ENCODE assay signal across 8 cellular contexts in the genomic region with DNA sequence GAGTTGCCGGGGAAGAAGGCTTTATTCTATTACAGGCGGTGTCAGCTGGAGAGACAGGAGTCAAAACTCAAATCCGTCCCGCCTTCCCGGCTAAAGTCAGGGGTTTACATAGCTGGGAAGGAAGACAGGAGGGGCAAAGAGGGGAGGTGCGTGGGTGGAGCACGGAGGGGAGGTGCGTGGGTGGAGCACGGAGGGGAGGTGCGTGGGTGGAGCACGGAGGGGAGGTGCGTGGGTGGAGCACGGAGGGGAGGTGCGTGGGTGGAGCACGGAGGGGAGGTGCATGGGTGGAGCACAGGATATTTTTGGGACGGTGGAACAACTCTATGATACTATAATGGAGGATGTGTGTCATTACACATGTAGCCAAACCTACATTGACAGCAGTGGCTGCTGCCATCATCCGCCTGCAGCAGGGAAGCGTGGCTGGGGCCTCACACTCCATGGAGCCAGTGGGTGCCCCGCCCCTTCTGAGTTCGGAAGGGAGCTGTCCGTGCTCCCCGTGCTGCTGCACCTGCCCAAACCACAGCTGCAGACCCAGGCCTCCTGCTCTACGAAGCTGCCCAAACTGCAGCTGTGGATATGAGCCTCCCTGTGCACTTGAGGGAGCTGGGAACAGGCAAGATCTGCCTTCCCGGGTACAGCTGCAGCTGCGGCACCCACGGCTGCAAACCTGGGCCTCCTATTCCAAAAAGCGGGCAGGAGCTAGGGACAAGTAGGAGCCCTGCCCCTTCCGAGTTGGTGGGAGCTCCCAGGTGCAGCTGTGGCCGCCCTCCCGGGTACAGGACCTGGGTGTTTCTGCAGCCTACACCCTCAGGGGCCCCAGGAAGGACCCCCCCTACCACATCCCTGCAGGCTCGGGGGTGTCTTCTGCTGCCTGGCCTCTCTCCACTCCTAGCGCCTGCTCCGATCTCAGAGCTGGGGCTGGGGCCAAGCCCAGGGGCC.
DNase-seq lines count a peak whose midpoint lies in the region; ATAC-seq, FAIRE-seq and TF ChIP-seq lines count a peak whose summit lies in the region.

No MANE protein-coding gene starts in this region.

- H3K27me3 ChIP-seq in tibial artery = no peaks in the 10 kb centered on the region

- intact Hi-C loops in tibial artery (cut with DNase I; ENCODE audit: low total_unique reads) = no loop called here

- H3K27me3 Mint-ChIP-seq in activated T-helper 17 cell treated with anti-CD3 and anti-CD28 coated beads, Interleukin-2, amount 50 U/mL, for 72 hours = no peaks in the 10 kb centered on the region

- peak overlapping the region in 1 of 2 donors; percentile 53 for H3K27ac ChIP-seq in tibial artery

- peak; percentile 37 for ATAC-seq in activated T-helper 17 cell treated with anti-CD3 and anti-CD28 coated beads, Interleukin-2, amount 50 U/mL, for 72 hours (replicated peaks)
- ATAC-seq in GM21390 (IDR thresholded peaks at IDR 0.05; ENCODE audit: unreplicated experiment) = no peak

- H3K4me3 ChIP-seq in tibial artery = no peak overlapping the region

- no peaks in the 10 kb centered on the region for H3K9me3 Mint-ChIP-seq in activated T-helper 17 cell treated with anti-CD3 and anti-CD28 coated beads, Interleukin-2, amount 50 U/mL, for 72 hours

- peak; percentile 58 to 72 for DNase-seq in NCI-H2081 (lab: John Stamatoyannopoulos, UW)
- no peak for DNase-seq in NCI-H2081 treated with DMSO at 0.1 percent for 48 hours (lab: John Stamatoyannopoulos, UW)
- DNase-seq in NCI-H510A (lab: John Stamatoyannopoulos, UW) = peak; percentile 74
- peak; percentile 53 for DNase-seq in stimulated activated CD8-positive, alpha-beta memory T cell treated with anti-CD3 and anti-CD28 coated beads, Interleukin-4, amount 100 ng/mL, for 48 hours
- DNase-seq in RCC 7860 (ENCODE audit: low spot score) = no peak
- no peak for DNase-seq in tibial artery

- FAIRE-seq in RCC 7860 (lab: Jason Lieb, UNC) = no peak

- no peaks in the 10 kb centered on the region for H3K36me3 Mint-ChIP-seq in activated T-helper 17 cell treated with anti-CD3 and anti-CD28 coated beads, Interleukin-2, amount 50 U/mL, for 72 hours (ENCODE audit: low read depth)

- H3K4me1 ChIP-seq in tibial artery = peaks cover 0 to 18% (median 8%) of the 10 kb centered on the region in 4 donors

- peaks cover 0 to 6% (median 0%) of the 10 kb centered on the region in 3 donors for H3K9me3 ChIP-seq in tibial artery

- H3K27ac Mint-ChIP-seq in activated T-helper 17 cell treated with anti-CD3 and anti-CD28 coated beads, Interleukin-2, amount 50 U/mL, for 72 hours = peak overlapping the region; percentile 83

- peak overlapping the region; percentile 78 for H3K4me3 Mint-ChIP-seq in activated T-helper 17 cell treated with anti-CD3 and anti-CD28 coated beads, Interleukin-2, amount 50 U/mL, for 72 hours

- peaks cover 19% of the 10 kb centered on the region for H3K4me1 Mint-ChIP-seq in activated T-helper 17 cell treated with anti-CD3 and anti-CD28 coated beads, Interleukin-2, amount 50 U/mL, for 72 hours

- no peak for TF ChIP-seq CTCF in tibial artery (IDR thresholded peaks at IDR 0.05)

- H3K36me3 ChIP-seq in tibial artery = no peaks in the 10 kb centered on the region

Comparison
In these comparisons a context has a peak if more than half of its experiments do, and no peak if none do; other contexts are left out.
1. DNase-seq: peak in NCI-H2081 (2 of 2), NCI-H510A (single experiment) and stimulated activated CD8-positive, alpha-beta memory T cell treated with anti-CD3 and anti-CD28 coated beads, Interleukin-4, amount 100 ng/mL, for 48 hours (single experiment); none in NCI-H2081 treated with DMSO at 0.1 percent for 48 hours (single experiment), RCC 7860 (single experiment) and tibial artery (0 of 2).